ENCODE assay signal across 2 cellular contexts in genomic region chr9:32551491-32552049, GRCh38.
TF ChIP-seq lines count a peak whose summit lies in the region.

No MANE protein-coding gene starts in this region.

TF ChIP-seq in A549, 52 proteins besides CTCF, POLR2A, EP300 and RAD21:
- TF ChIP-seq, protein P1, sequence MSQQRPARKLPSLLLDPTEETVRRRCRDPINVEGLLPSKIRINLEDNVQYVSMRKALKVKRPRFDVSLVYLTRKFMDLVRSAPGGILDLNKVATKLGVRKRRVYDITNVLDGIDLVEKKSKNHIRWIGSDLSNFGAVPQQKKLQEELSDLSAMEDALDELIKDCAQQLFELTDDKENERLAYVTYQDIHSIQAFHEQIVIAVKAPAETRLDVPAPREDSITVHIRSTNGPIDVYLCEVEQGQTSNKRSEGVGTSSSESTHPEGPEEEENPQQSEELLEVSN (IDR thresholded peaks at IDR 0.05; ENCODE audit: borderline replicate concordance, low read depth) = peak; percentile 8; the same call in 1 of the 2 replicates
- TF ChIP-seq HOXB5 (CRISPR knock-in tag; IDR thresholded peaks at IDR 0.05) = no peak

TF ChIP-seq in H1, 55 proteins besides CTCF, POLR2A, EP300 and RAD21:
- TF ChIP-seq TAF1 (IDR thresholded peaks at IDR 0.05; ENCODE audit: low read depth, low read length) (no peak), SP4 (IDR thresholded peaks at IDR 0.05; ENCODE audit: low read length) (no peak), POLR2AphosphoS5 (IDR thresholded peaks at IDR 0.05; ENCODE audit: low read depth, low read length) (no peak), HDAC2 (IDR thresholded peaks at IDR 0.05; ENCODE audit: borderline replicate concordance in 1 of 2, low read depth in 2 of 2, low read length in 2 of 2) (no peak), GTF2F1 (IDR thresholded peaks at IDR 0.05; ENCODE audit: borderline replicate concordance, low read depth, low read length) (no peak), JUN (IDR thresholded peaks at IDR 0.05; ENCODE audit: low read depth, low read length) (no peak), GABPA (IDR thresholded peaks at IDR 0.05; ENCODE audit: borderline replicate concordance, insufficient read depth, low read length) (no peak)
